ENCODE assay signal across 1 cellular context in the genomic region with DNA sequence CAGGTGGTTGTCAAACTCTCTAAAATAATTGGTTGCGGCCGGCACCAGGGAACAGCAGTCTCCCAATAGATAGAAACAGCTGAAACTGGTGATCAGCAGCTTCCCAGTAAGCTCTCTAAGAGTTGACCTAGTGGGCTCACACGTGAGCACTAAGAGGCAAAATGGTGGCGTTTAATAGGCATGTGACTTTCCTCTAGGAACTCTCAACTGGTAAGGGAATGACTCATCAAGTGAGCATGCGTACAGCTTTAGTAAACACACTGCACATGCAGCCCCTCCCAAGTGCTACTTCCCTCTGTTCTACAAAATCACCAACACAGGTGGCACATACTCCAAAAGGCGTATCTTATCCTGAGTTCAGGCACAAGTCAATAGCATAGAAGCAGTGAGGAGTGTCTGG.
A peak's percentile ranks its signal among the peaks of the same experiment; 100 is the strongest.
TF ChIP-seq lines count a peak whose summit lies in the region.

No MANE protein-coding gene starts in this region.

TF ChIP-seq in K562, 482 proteins besides CTCF, POLR2A, EP300 and RAD21 (continued from another document):
- TF ChIP-seq ZNF644 (tag; IDR thresholded peaks at IDR 0.05; ENCODE audit: low read depth): no peak
- TF ChIP-seq ZKSCAN8 (CRISPR knock-in tag; IDR thresholded peaks at IDR 0.05): no peak
- no peak for TF ChIP-seq TFAM (CRISPR knock-in tag; conservative IDR thresholded peaks at IDR 0.05)
- no peak for TF ChIP-seq ZNF445 (CRISPR knock-in tag; IDR thresholded peaks at IDR 0.05; ENCODE audit: low read depth)
- no peak for TF ChIP-seq E2F6 (IDR thresholded peaks at IDR 0.05; ENCODE audit: borderline replicate concordance in 1 of 2, extremely low read depth in 1 of 2, insufficient read depth in 1 of 2, insufficient read length in 1 of 2, low read depth in 1 of 2, low read length in 1 of 2, poor library complexity in 1 of 2, severe bottlenecking in 1 of 2)
- no peak for TF ChIP-seq GATAD2B (IDR thresholded peaks at IDR 0.05; ENCODE audit: borderline replicate concordance)
- no peak for TF ChIP-seq ESRRA (IDR thresholded peaks at IDR 0.05; ENCODE audit: borderline replicate concordance, low read depth)
- no peak for TF ChIP-seq SAFB (IDR thresholded peaks at IDR 0.05; ENCODE audit: borderline replicate concordance, low read depth, low read length)
- no peak for TF ChIP-seq POLR2AphosphoS5 (IDR thresholded peaks at IDR 0.05; ENCODE audit: control insufficient read depth, insufficient read depth, low read depth, low read length)
- peak; percentile 74; the same call in 1 of the 2 replicates for TF ChIP-seq JUND (IDR thresholded peaks at IDR 0.05; ENCODE audit: borderline replicate concordance, low read depth, low read length)
- peak; percentile 63; the same call in 2 of the 3 replicates for TF ChIP-seq JUND (tag; IDR thresholded peaks at IDR 0.05; ENCODE audit: borderline replicate concordance, low read depth, low read length)
- TF ChIP-seq NFE2L1 (tag; IDR thresholded peaks at IDR 0.05; ENCODE audit: borderline replicate concordance, low read depth): no peak
- TF ChIP-seq MTA3 (IDR thresholded peaks at IDR 0.05; ENCODE audit: borderline replicate concordance): no peak
- TF ChIP-seq JUN (IDR thresholded peaks at IDR 0.05; ENCODE audit: borderline replicate concordance, low read depth, low read length): peak; percentile 17; the same call in 1 of the 2 replicates
- TF ChIP-seq JUN (CRISPR knock-in tag; IDR thresholded peaks at IDR 0.05; ENCODE audit: borderline replicate concordance): no peak
- TF ChIP-seq, protein P1, sequence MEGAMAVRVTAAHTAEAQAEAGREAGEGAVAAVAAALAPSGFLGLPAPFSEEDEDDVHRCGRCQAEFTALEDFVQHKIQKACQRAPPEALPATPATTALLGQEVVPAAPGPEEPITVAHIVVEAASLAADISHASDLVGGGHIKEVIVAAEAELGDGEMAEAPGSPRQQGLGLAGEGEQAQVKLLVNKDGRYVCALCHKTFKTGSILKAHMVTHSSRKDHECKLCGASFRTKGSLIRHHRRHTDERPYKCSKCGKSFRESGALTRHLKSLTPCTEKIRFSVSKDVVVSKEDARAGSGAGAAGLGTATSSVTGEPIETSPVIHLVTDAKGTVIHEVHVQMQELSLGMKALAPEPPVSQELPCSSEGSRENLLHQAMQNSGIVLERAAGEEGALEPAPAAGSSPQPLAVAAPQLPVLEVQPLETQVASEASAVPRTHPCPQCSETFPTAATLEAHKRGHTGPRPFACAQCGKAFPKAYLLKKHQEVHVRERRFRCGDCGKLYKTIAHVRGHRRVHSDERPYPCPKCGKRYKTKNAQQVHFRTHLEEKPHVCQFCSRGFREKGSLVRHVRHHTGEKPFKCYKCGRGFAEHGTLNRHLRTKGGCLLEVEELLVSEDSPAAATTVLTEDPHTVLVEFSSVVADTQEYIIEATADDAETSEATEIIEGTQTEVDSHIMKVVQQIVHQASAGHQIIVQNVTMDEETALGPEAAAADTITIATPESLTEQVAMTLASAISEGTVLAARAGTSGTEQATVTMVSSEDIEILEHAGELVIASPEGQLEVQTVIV (CRISPR knock-in tag; IDR thresholded peaks at IDR 0.05; ENCODE audit: borderline replicate concordance): no peak
- TF ChIP-seq NCOA4 (IDR thresholded peaks at IDR 0.05; ENCODE audit: partially characterized antibody): no peak
- TF ChIP-seq, protein P2, sequence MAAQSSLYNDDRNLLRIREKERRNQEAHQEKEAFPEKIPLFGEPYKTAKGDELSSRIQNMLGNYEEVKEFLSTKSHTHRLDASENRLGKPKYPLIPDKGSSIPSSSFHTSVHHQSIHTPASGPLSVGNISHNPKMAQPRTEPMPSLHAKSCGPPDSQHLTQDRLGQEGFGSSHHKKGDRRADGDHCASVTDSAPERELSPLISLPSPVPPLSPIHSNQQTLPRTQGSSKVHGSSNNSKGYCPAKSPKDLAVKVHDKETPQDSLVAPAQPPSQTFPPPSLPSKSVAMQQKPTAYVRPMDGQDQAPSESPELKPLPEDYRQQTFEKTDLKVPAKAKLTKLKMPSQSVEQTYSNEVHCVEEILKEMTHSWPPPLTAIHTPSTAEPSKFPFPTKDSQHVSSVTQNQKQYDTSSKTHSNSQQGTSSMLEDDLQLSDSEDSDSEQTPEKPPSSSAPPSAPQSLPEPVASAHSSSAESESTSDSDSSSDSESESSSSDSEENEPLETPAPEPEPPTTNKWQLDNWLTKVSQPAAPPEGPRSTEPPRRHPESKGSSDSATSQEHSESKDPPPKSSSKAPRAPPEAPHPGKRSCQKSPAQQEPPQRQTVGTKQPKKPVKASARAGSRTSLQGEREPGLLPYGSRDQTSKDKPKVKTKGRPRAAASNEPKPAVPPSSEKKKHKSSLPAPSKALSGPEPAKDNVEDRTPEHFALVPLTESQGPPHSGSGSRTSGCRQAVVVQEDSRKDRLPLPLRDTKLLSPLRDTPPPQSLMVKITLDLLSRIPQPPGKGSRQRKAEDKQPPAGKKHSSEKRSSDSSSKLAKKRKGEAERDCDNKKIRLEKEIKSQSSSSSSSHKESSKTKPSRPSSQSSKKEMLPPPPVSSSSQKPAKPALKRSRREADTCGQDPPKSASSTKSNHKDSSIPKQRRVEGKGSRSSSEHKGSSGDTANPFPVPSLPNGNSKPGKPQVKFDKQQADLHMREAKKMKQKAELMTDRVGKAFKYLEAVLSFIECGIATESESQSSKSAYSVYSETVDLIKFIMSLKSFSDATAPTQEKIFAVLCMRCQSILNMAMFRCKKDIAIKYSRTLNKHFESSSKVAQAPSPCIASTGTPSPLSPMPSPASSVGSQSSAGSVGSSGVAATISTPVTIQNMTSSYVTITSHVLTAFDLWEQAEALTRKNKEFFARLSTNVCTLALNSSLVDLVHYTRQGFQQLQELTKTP (IDR thresholded peaks at IDR 0.05; ENCODE audit: low read depth in 1 of 2, partially characterized antibody in 2 of 2): no peak
- TF ChIP-seq HNRNPUL1 (IDR thresholded peaks at IDR 0.05; ENCODE audit: low read length): no peak
- TF ChIP-seq DPF2 (IDR thresholded peaks at IDR 0.05): no peak
- no peak for TF ChIP-seq MEIS2 (IDR thresholded peaks at IDR 0.05; ENCODE audit: partially characterized antibody)
- no peak for TF ChIP-seq ZNF217 (CRISPR knock-in tag; IDR thresholded peaks at IDR 0.05)
- no peak for TF ChIP-seq ZNF324 (CRISPR knock-in tag; IDR thresholded peaks at IDR 0.05)
- TF ChIP-seq FOSL1 (tag; conservative IDR thresholded peaks at IDR 0.05): peak; percentile 77
- TF ChIP-seq EP400 (IDR thresholded peaks at IDR 0.05): no peak
- TF ChIP-seq, protein P3, sequence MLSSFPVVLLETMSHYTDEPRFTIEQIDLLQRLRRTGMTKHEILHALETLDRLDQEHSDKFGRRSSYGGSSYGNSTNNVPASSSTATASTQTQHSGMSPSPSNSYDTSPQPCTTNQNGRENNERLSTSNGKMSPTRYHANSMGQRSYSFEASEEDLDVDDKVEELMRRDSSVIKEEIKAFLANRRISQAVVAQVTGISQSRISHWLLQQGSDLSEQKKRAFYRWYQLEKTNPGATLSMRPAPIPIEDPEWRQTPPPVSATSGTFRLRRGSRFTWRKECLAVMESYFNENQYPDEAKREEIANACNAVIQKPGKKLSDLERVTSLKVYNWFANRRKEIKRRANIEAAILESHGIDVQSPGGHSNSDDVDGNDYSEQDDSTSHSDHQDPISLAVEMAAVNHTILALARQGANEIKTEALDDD (IDR thresholded peaks at IDR 0.05): no peak
- TF ChIP-seq SRSF1 (IDR thresholded peaks at IDR 0.05; ENCODE audit: low read depth, low read length): no peak
- TF ChIP-seq ZNF121 (CRISPR knock-in tag; conservative IDR thresholded peaks at IDR 0.05): no peak
- TF ChIP-seq HLTF (IDR thresholded peaks at IDR 0.05): no peak
- no peak for TF ChIP-seq TEAD4 (IDR thresholded peaks at IDR 0.05; ENCODE audit: low read length)
- no peak for TF ChIP-seq TEAD4 (CRISPR knock-in tag; IDR thresholded peaks at IDR 0.05; ENCODE audit: borderline replicate concordance)
